ENCODE assay signal across 7 cellular contexts in the genomic region with DNA sequence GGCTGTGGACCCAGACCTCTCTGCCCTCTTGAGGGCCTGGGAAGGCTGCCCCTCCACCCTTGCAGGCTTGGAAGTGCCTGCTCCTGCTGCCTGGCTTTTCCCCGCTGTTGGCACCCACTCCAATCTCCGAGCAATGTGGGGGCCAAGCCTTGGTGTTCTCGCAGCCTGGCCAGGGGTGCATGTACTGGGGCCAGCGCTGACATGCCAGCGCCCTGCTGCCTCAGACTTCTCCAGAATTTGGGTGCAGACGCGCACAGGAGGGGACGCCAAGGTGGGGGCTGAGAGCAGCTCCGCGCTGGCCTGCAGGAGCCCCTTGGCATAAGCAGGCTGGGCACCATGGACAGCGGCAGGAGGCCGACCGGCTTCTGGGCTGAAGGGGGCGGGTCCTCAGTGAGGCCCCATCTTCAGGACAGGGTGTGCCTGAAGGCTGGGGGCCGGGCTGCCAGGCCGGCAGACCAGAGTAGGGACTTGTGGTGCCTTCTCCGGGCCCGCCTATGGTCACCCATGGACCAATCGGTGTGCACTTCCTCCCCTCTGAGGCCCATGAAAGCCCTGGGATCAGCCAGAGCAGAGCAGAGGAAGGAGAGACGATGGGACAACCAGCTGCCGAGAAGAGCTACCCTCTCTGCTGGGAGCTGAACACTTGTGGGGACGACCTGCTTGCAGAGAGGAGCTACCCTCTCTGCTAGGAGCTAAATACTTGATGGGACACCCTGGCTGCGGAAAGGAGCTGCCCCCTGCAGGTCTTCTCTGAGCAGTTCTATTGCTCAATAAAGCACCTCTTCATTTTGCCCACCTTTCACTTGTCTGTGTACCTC.
DNase-seq lines count a peak whose midpoint lies in the region; ATAC-seq and TF ChIP-seq lines count a peak whose summit lies in the region.

No MANE protein-coding gene starts in this region.

- H3K9ac ChIP-seq in neural cell (ENCODE audit: low read length), result no peak overlapping the region

- H3K27me3 ChIP-seq in H7 (ENCODE audit: control insufficient read depth, insufficient read depth, low read length), result no peaks in the 10 kb centered on the region
- no peaks in the 10 kb centered on the region for H3K27me3 ChIP-seq in neural cell (ENCODE audit: insufficient read depth, low read depth, low read length)

- H3K9me2 ChIP-seq in neural cell (ENCODE audit: insufficient read depth, low read length), result no peaks in the 10 kb centered on the region

- H2AFZ ChIP-seq in neural cell (ENCODE audit: low read depth, low read length), result no peak overlapping the region

- H3K4me3 ChIP-seq in H7 (ENCODE audit: insufficient read depth, low read depth, low read length) (peak overlapping the region; percentile 4; the same call in 1 of the 2 replicates), epithelial cell of proximal tubule (ENCODE audit: low read depth, low read length) (no peak overlapping the region), neural cell (ENCODE audit: low read length) (no peak overlapping the region)

- TF ChIP-seq CTCF in epithelial cell of proximal tubule (conservative IDR thresholded peaks at IDR 0.05; ENCODE audit: low read depth, low read length) (peak; percentile 60), neural cell (IDR thresholded peaks at IDR 0.05; ENCODE audit: poor library complexity, severe bottlenecking) (peak; percentile 26)

- H3K79me2 ChIP-seq in neural cell (replicated peaks; ENCODE audit: insufficient read depth, low read length), result no peaks in the 10 kb centered on the region

- H3K9me3 ChIP-seq in neural cell (ENCODE audit: low read length), result no peaks in the 10 kb centered on the region

- no peak overlapping the region for H3K27ac ChIP-seq in neural cell (ENCODE audit: low read length)

- no peaks in the 10 kb centered on the region for H4K20me1 ChIP-seq in neural cell (ENCODE audit: insufficient read depth)

- H3F3A ChIP-seq in neural cell (ENCODE audit: insufficient read depth, low read length, poor library complexity, severe bottlenecking), result no peaks in the 10 kb centered on the region

- no peak for TF ChIP-seq EP300 in neural cell (conservative IDR thresholded peaks at IDR 0.05; ENCODE audit: poor library complexity, severe bottlenecking)

- peak; percentile 26 for TF ChIP-seq RAD21 in neural cell (conservative IDR thresholded peaks at IDR 0.05)

- no peak for ATAC-seq in HG02571 (IDR thresholded peaks at IDR 0.05; ENCODE audit: unreplicated experiment)

- no peaks in the 10 kb centered on the region for H3K36me3 ChIP-seq in H7 (replicated peaks; ENCODE audit: control insufficient read depth, insufficient read depth, low read length)
- H3K36me3 ChIP-seq in neural cell (ENCODE audit: insufficient read depth, low read length), result no peaks in the 10 kb centered on the region

- DNase-seq in H7, result peak; percentile 92
- DNase-seq in NCI-H69 (lab: John Stamatoyannopoulos, UW), result peak; percentile 19
- DNase-seq in epithelial cell of proximal tubule (ENCODE audit: low read depth), result no peak
- no peak for DNase-seq in epidermal melanocyte (ENCODE audit: insufficient read length, low spot score)
- DNase-seq in activated CD4-positive, CD25-positive, alpha-beta regulatory T cell treated with anti-CD3 and anti-CD28 coated beads, Interleukin-2, amount 50 U/mL, for 72 hours, result no peak

- no peak overlapping the region for H3K4me2 ChIP-seq in neural cell (ENCODE audit: low read length)

TF ChIP-seq in neural cell, 6 proteins besides CTCF, POLR2A, EP300 and RAD21:
- TF ChIP-seq SMC3 (conservative IDR thresholded peaks at IDR 0.05; ENCODE audit: poor library complexity), result peak; percentile 22
- TF ChIP-seq, protein P1, sequence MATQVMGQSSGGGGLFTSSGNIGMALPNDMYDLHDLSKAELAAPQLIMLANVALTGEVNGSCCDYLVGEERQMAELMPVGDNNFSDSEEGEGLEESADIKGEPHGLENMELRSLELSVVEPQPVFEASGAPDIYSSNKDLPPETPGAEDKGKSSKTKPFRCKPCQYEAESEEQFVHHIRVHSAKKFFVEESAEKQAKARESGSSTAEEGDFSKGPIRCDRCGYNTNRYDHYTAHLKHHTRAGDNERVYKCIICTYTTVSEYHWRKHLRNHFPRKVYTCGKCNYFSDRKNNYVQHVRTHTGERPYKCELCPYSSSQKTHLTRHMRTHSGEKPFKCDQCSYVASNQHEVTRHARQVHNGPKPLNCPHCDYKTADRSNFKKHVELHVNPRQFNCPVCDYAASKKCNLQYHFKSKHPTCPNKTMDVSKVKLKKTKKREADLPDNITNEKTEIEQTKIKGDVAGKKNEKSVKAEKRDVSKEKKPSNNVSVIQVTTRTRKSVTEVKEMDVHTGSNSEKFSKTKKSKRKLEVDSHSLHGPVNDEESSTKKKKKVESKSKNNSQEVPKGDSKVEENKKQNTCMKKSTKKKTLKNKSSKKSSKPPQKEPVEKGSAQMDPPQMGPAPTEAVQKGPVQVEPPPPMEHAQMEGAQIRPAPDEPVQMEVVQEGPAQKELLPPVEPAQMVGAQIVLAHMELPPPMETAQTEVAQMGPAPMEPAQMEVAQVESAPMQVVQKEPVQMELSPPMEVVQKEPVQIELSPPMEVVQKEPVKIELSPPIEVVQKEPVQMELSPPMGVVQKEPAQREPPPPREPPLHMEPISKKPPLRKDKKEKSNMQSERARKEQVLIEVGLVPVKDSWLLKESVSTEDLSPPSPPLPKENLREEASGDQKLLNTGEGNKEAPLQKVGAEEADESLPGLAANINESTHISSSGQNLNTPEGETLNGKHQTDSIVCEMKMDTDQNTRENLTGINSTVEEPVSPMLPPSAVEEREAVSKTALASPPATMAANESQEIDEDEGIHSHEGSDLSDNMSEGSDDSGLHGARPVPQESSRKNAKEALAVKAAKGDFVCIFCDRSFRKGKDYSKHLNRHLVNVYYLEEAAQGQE (IDR thresholded peaks at IDR 0.05; ENCODE audit: borderline replicate concordance), result no peak

Comparison
In these comparisons a context has a peak if more than half of its experiments do, and no peak if none do; other contexts are left out.
1. DNase-seq: peak in H7 (single experiment) and NCI-H69 (single experiment); none in epithelial cell of proximal tubule (single experiment), epidermal melanocyte (single experiment) and activated CD4-positive, CD25-positive, alpha-beta regulatory T cell treated with anti-CD3 and anti-CD28 coated beads, Interleukin-2, amount 50 U/mL, for 72 hours (single experiment).